Comparison of ENCODE assay signal across 10 cellular contexts in genomic region chr3:129824926-129825541, GRCh38.
DNase-seq lines count a peak whose midpoint lies in the region; ATAC-seq and TF ChIP-seq lines count a peak whose summit lies in the region.
"Had no signal": no experiment of that assay in that cellular context is flagged by ENCODE, and none has a peak within 500 bp of the region (broad histone marks: within the 10 kb centered on the region; RNA-seq: fewer than 3 reads in every experiment).

No MANE protein-coding gene starts in this region.

- POLR2A ChIA-PET in activated CD4-positive, alpha-beta T cell treated with anti-CD3 and anti-CD28 coated beads for 36 hours (lab: Charles Lee): interaction anchor here (0.5 kb wide), 1 partner anchor 15 kb away, joined by 3 read pairs; no protein-coding TSS in a partner anchor

- no peak overlapping the region for H3K27ac Mint-ChIP-seq in activated CD4-positive, alpha-beta T cell treated with anti-CD3 and anti-CD28 coated beads for 36 hours
- H3K27ac Mint-ChIP-seq in nephron: peak overlapping the region in 1 of 3 experiments; percentile 0
- H3K27ac Mint-ChIP-seq in activated T-helper 2 cell treated with anti-CD3 and anti-CD28 coated beads, Interferon-gamma antibody, Interleukin-2, Interleukin-4, amounts not matched to agents 10 μg/mL and 5 μg/mL and 100 μg/mL, durations not matched to agents 14 hours and 24 hours and 36 hours: no peak overlapping the region
- H3K27ac Mint-ChIP-seq: activated naive CD4-positive, alpha-beta T cell treated with anti-CD3 and anti-CD28 coated beads, Interleukin-2, amount 50 U/mL, for 24 hours; stimulated activated naive CD8-positive, alpha-beta T cell treated with anti-CD3 and anti-CD28 coated beads, Interleukin-15, Interleukin-2, amounts not matched to agents 100 ng/mL and 50 ng/mL, for 24 hours had no signal

- peaks cover 13% of the 10 kb centered on the region for H3K4me1 Mint-ChIP-seq in activated CD4-positive, alpha-beta T cell treated with anti-CD3 and anti-CD28 coated beads for 36 hours
- no peaks in the 10 kb centered on the region for H3K4me1 Mint-ChIP-seq in nephron
- peaks cover 17% of the 10 kb centered on the region for H3K4me1 Mint-ChIP-seq in activated T-helper 2 cell treated with anti-CD3 and anti-CD28 coated beads, Interferon-gamma antibody, Interleukin-2, Interleukin-4, amounts not matched to agents 10 μg/mL and 5 μg/mL and 100 μg/mL, durations not matched to agents 14 hours and 24 hours and 36 hours (ENCODE audit: low read depth)

- no peak overlapping the region for H3K4me3 ChIP-seq in HAP-1

- H3K36me3 ChIP-seq in HAP-1 (replicated peaks): no peaks in the 10 kb centered on the region; the same call in 1 of the 2 replicates

- intact Hi-C loops in activated CD4-positive, alpha-beta T cell treated with anti-CD3 and anti-CD28 coated beads for 36 hours (cut with DNase I, micrococcal nuclease): loop anchor here (1.0 to 10.0 kb wide), 7 partner anchors 107 to 440 kb away; no protein-coding TSS in a partner anchor
- intact Hi-C loops in activated T-helper 2 cell treated with anti-CD3 and anti-CD28 coated beads, Interferon-gamma antibody, Interleukin-2, Interleukin-4, amounts not matched to agents 10 μg/mL and 5 μg/mL and 100 μg/mL, durations not matched to agents 14 hours and 24 hours and 36 hours (cut with micrococcal nuclease): loop anchor here (1.0 to 2.0 kb wide), 2 partner anchors 175 to 334 kb away; no protein-coding TSS in a partner anchor

- H3K36me3 Mint-ChIP-seq in activated CD4-positive, alpha-beta T cell treated with anti-CD3 and anti-CD28 coated beads for 36 hours (ENCODE audit: low read depth): no peaks in the 10 kb centered on the region
- peaks cover 5% of the 10 kb centered on the region for H3K36me3 Mint-ChIP-seq in nephron (ENCODE audit: low read depth)
- peaks cover 7% of the 10 kb centered on the region for H3K36me3 Mint-ChIP-seq in activated T-helper 2 cell treated with anti-CD3 and anti-CD28 coated beads, Interferon-gamma antibody, Interleukin-2, Interleukin-4, amounts not matched to agents 10 μg/mL and 5 μg/mL and 100 μg/mL, durations not matched to agents 14 hours and 24 hours and 36 hours (ENCODE audit: low read depth)

- ATAC-seq in activated CD4-positive, alpha-beta T cell treated with anti-CD3 and anti-CD28 coated beads for 36 hours: peak; percentile 45
- ATAC-seq in GM21360 (IDR thresholded peaks at IDR 0.05; ENCODE audit: unreplicated experiment): no peak

- H3K27me3 Mint-ChIP-seq in activated CD4-positive, alpha-beta T cell treated with anti-CD3 and anti-CD28 coated beads for 36 hours: no peaks in the 10 kb centered on the region
- H3K27me3 Mint-ChIP-seq in nephron (ENCODE audit: low read depth): no peaks in the 10 kb centered on the region
- H3K27me3 Mint-ChIP-seq in activated T-helper 2 cell treated with anti-CD3 and anti-CD28 coated beads, Interferon-gamma antibody, Interleukin-2, Interleukin-4, amounts not matched to agents 10 μg/mL and 5 μg/mL and 100 μg/mL, durations not matched to agents 14 hours and 24 hours and 36 hours (ENCODE audit: low read depth): no peaks in the 10 kb centered on the region
- H3K27me3 Mint-ChIP-seq: activated naive CD4-positive, alpha-beta T cell treated with anti-CD3 and anti-CD28 coated beads, Interleukin-2, amount 50 U/mL, for 24 hours; stimulated activated naive CD8-positive, alpha-beta T cell treated with anti-CD3 and anti-CD28 coated beads, Interleukin-15, Interleukin-2, amounts not matched to agents 100 ng/mL and 50 ng/mL, for 24 hours had no signal

- DNase-seq in DMS 273 (lab: John Stamatoyannopoulos, UW; ENCODE audit: unreplicated experiment) (peak; percentile 83), HAP-1 (ENCODE audit: low spot score in 2 of 2) (peak; percentile 69 to 74), NCI-H446 treated with DMSO at 0.1 percent for 48 hours (lab: John Stamatoyannopoulos, UW) (peak; percentile 19), erythroblast (lab: John Stamatoyannopoulos, UW) (peak; percentile 71 to 86)
- DNase-seq in activated CD4-positive, alpha-beta T cell treated with anti-CD3 and anti-CD28 coated beads for 36 hours: peak; percentile 65
- DNase-seq in activated T-helper 2 cell treated with anti-CD3 and anti-CD28 coated beads, Interferon-gamma antibody, Interleukin-2, Interleukin-4, amounts not matched to agents 10 μg/mL and 5 μg/mL and 100 μg/mL, durations not matched to agents 14 hours and 24 hours and 36 hours (ENCODE audit: low spot score): no peak

- peaks cover 7% of the 10 kb centered on the region; the same call in 1 of the 2 replicates for H3K4me1 ChIP-seq in HAP-1

- no peak for TF ChIP-seq POLR2A in erythroblast (IDR thresholded peaks at IDR 0.05; ENCODE audit: low read length)

- H3K9me3 ChIP-seq in HAP-1: no peaks in the 10 kb centered on the region

- peak; percentile 58 to 76 (median 65) for TF ChIP-seq CTCF in nephron (IDR thresholded peaks at IDR 0.05; ENCODE audit: unreplicated experiment in 3 of 3)

- in situ Hi-C loops in HAP-1 (cut with MboI; ENCODE audit: low sequenced_read_pairs): loop anchor here (25.0 kb wide), 1 partner anchor 338 kb away; no protein-coding TSS in a partner anchor

- H3K9me3 Mint-ChIP-seq in activated CD4-positive, alpha-beta T cell treated with anti-CD3 and anti-CD28 coated beads for 36 hours (ENCODE audit: low read depth): no peaks in the 10 kb centered on the region
- no peaks in the 10 kb centered on the region for H3K9me3 Mint-ChIP-seq in nephron
- no peaks in the 10 kb centered on the region for H3K9me3 Mint-ChIP-seq in activated T-helper 2 cell treated with anti-CD3 and anti-CD28 coated beads, Interferon-gamma antibody, Interleukin-2, Interleukin-4, amounts not matched to agents 10 μg/mL and 5 μg/mL and 100 μg/mL, durations not matched to agents 14 hours and 24 hours and 36 hours
- H3K9me3 Mint-ChIP-seq: activated naive CD4-positive, alpha-beta T cell treated with anti-CD3 and anti-CD28 coated beads, Interleukin-2, amount 50 U/mL, for 24 hours; stimulated activated naive CD8-positive, alpha-beta T cell treated with anti-CD3 and anti-CD28 coated beads, Interleukin-15, Interleukin-2, amounts not matched to agents 100 ng/mL and 50 ng/mL, for 24 hours had no signal

- H3K27me3 ChIP-seq in HAP-1 (ENCODE audit: low read depth): no peaks in the 10 kb centered on the region

- H3K4me3 Mint-ChIP-seq in activated CD4-positive, alpha-beta T cell treated with anti-CD3 and anti-CD28 coated beads for 36 hours: no peak overlapping the region
- H3K4me3 Mint-ChIP-seq in nephron: no peak overlapping the region
- H3K4me3 Mint-ChIP-seq in activated T-helper 2 cell treated with anti-CD3 and anti-CD28 coated beads, Interferon-gamma antibody, Interleukin-2, Interleukin-4, amounts not matched to agents 10 μg/mL and 5 μg/mL and 100 μg/mL, durations not matched to agents 14 hours and 24 hours and 36 hours (ENCODE audit: low read depth): no peak overlapping the region
- H3K4me3 Mint-ChIP-seq: activated naive CD4-positive, alpha-beta T cell treated with anti-CD3 and anti-CD28 coated beads, Interleukin-2, amount 50 U/mL, for 24 hours; stimulated activated naive CD8-positive, alpha-beta T cell treated with anti-CD3 and anti-CD28 coated beads, Interleukin-15, Interleukin-2, amounts not matched to agents 100 ng/mL and 50 ng/mL, for 24 hours had no signal

- CTCF ChIA-PET in activated CD4-positive, alpha-beta T cell treated with anti-CD3 and anti-CD28 coated beads for 36 hours (lab: Charles Lee): interaction anchor here (0.7 to 6.2 kb wide), 18 partner anchors 10 to 424 kb away, joined by 3 to 43 read pairs (median 4); no protein-coding TSS in a partner anchor
